Comparison of ENCODE assay signal across 8 cellular contexts in the genomic region with DNA sequence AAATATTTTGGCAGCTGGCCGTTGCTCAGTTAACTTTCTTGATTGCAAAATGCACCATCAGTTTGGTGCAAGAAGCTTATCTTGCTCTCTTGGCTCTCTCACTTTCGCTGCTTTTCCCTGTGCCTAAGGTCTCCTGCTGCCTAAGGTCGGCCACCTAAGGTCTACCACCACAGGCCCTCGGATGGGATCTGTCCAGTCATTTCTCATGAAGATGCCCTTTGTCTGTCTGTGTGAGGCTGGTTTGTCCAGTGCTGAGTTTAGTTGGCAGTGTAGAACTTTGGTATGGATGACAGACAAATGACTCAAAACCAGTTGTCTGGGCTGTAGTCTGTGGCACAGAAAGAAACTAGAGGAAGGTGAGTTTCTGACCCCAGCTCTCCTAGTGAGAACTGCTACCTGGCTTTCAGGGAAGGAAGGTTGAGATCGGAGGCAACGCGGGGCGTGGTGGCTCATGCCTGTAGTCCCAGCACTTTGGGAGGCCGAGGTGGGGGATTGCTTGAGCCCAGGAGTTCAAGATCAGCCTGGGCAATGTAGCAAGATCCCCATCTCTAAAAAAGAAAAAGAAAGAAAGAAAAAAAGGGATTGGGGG. TPM values are rescaled to one million over a fixed set of nuclear protein-coding genes. Genes with fewer than 3 reads are reported as not detected.
DNase-seq lines count a peak whose midpoint lies in the region; ATAC-seq lines count a peak whose summit lies in the region.

No MANE protein-coding gene starts in this region.

- H3K4me3 ChIP-seq in subcutaneous abdominal adipose tissue (ENCODE audit: low read depth in 1 of 5, low read length in 5 of 5) = peak overlapping the region; percentile 19 to 91 (median 87)

- peak overlapping the region; percentile 71 for H3K27ac Mint-ChIP-seq in activated naive CD4-positive, alpha-beta T cell treated with anti-CD3 and anti-CD28 coated beads for 36 hours
- peak overlapping the region; percentile 87 for H3K27ac Mint-ChIP-seq in activated naive CD8-positive, alpha-beta T cell treated with anti-CD3 and anti-CD28 coated beads, Interleukin-2, amount 50 U/mL, for 24 hours

- no peaks in the 10 kb centered on the region for H3K27me3 ChIP-seq in subcutaneous abdominal adipose tissue (ENCODE audit: control insufficient read depth in 5 of 5, insufficient read depth in 4 of 5, low read length in 5 of 5)

- H3K4me3 Mint-ChIP-seq in activated naive CD4-positive, alpha-beta T cell treated with anti-CD3 and anti-CD28 coated beads for 36 hours = peak overlapping the region; percentile 85
- H3K4me3 Mint-ChIP-seq in activated naive CD8-positive, alpha-beta T cell treated with anti-CD3 and anti-CD28 coated beads, Interleukin-2, amount 50 U/mL, for 24 hours = peak overlapping the region; percentile 91

- H3K27me3 Mint-ChIP-seq in activated naive CD4-positive, alpha-beta T cell treated with anti-CD3 and anti-CD28 coated beads for 36 hours (ENCODE audit: low read depth) = no peaks in the 10 kb centered on the region
- no peaks in the 10 kb centered on the region for H3K27me3 Mint-ChIP-seq in activated naive CD8-positive, alpha-beta T cell treated with anti-CD3 and anti-CD28 coated beads, Interleukin-2, amount 50 U/mL, for 24 hours

- H3K9ac ChIP-seq in subcutaneous abdominal adipose tissue (ENCODE audit: low read length in 5 of 5) = peak overlapping the region in 4 of 5 donors; percentile 56 to 94 (median 76)

- peaks cover 15% of the 10 kb centered on the region for H3K36me3 Mint-ChIP-seq in activated naive CD4-positive, alpha-beta T cell treated with anti-CD3 and anti-CD28 coated beads for 36 hours (ENCODE audit: low read depth)
- H3K36me3 Mint-ChIP-seq in activated naive CD8-positive, alpha-beta T cell treated with anti-CD3 and anti-CD28 coated beads, Interleukin-2, amount 50 U/mL, for 24 hours (ENCODE audit: low read depth) = peaks cover 34% of the 10 kb centered on the region

- CTCF ChIA-PET in activated naive CD4-positive, alpha-beta T cell treated with anti-CD3 and anti-CD28 coated beads for 36 hours (lab: Charles Lee) = interaction anchor here (0.5 to 3.8 kb wide), 11 partner anchors 11 to 604 kb away, joined by 3 to 27 read pairs (median 4); no protein-coding TSS in a partner anchor

- peaks cover 0 to 18% (median 15%) of the 10 kb centered on the region in 5 donors for H3K36me3 ChIP-seq in subcutaneous abdominal adipose tissue (ENCODE audit: control insufficient read depth in 5 of 5, insufficient read depth in 5 of 5, low read length in 5 of 5)

- intact Hi-C loops in activated naive CD4-positive, alpha-beta T cell treated with anti-CD3 and anti-CD28 coated beads for 36 hours (cut with micrococcal nuclease) = loop anchor here (1.0 to 10.0 kb wide), 4 partner anchors 27 to 1631 kb away; a partner anchor contains a TSS

- H3K9me3 ChIP-seq in subcutaneous abdominal adipose tissue (ENCODE audit: control insufficient read depth in 5 of 5, low read length in 5 of 5) = no peaks in the 10 kb centered on the region

- DNase-seq in activated naive CD4-positive, alpha-beta T cell treated with anti-CD3 and anti-CD28 coated beads for 36 hours = peak; percentile 38
- DNase-seq in activated naive CD4-positive, alpha-beta T cell (lab: John Stamatoyannopoulos, UW) = no peak
- DNase-seq in activated naive CD8-positive, alpha-beta T cell treated with anti-CD3 and anti-CD28 coated beads, Interleukin-2, amount 50 U/mL, for 24 hours = no peak
- DNase-seq in islet precursor cell (peak; percentile 78), DMS53 treated with DMSO at 0.1 percent for 48 hours (lab: John Stamatoyannopoulos, UW; ENCODE audit: unreplicated experiment) (no peak)

- peak; percentile 48 for ATAC-seq in activated naive CD8-positive, alpha-beta T cell treated with anti-CD3 and anti-CD28 coated beads, Interleukin-2, amount 50 U/mL, for 24 hours
- ATAC-seq in GM21390 (IDR thresholded peaks at IDR 0.05; ENCODE audit: unreplicated experiment) = no peak
- ATAC-seq in HG02571 (IDR thresholded peaks at IDR 0.05; ENCODE audit: unreplicated experiment) = no peak

- peaks cover 73% of the 10 kb centered on the region for H3K4me1 Mint-ChIP-seq in activated naive CD4-positive, alpha-beta T cell treated with anti-CD3 and anti-CD28 coated beads for 36 hours (ENCODE audit: low read depth)
- H3K4me1 Mint-ChIP-seq in activated naive CD8-positive, alpha-beta T cell treated with anti-CD3 and anti-CD28 coated beads, Interleukin-2, amount 50 U/mL, for 24 hours = peaks cover 85% of the 10 kb centered on the region

- peak overlapping the region; percentile 86 for H3K27ac ChIP-seq in subcutaneous abdominal adipose tissue (ENCODE audit: low read depth, low read length)

- peaks cover 8 to 64% (median 52%) of the 10 kb centered on the region in 5 donors for H3K4me1 ChIP-seq in subcutaneous abdominal adipose tissue (ENCODE audit: control insufficient read depth in 5 of 5, insufficient read depth in 5 of 5, low read length in 5 of 5)

- no peaks in the 10 kb centered on the region for H3K9me3 Mint-ChIP-seq in activated naive CD4-positive, alpha-beta T cell treated with anti-CD3 and anti-CD28 coated beads for 36 hours
- H3K9me3 Mint-ChIP-seq in activated naive CD8-positive, alpha-beta T cell treated with anti-CD3 and anti-CD28 coated beads, Interleukin-2, amount 50 U/mL, for 24 hours = no peaks in the 10 kb centered on the region

RNA-seq across cellular contexts. Expression of a gene that starts 2.6 kb away (rescaled TPM):
- 10 to 100 TPM; 18.8 to 22.0 TPM for total RNA-seq in activated naive CD4-positive, alpha-beta T cell treated with anti-CD3 and anti-CD28 coated beads for 36 hours

RNA-seq across cellular contexts. Expression of a gene that starts 59.5 kb away (rescaled TPM):
- 1 to 10 TPM; 6.1 to 6.2 TPM for total RNA-seq in activated naive CD4-positive, alpha-beta T cell treated with anti-CD3 and anti-CD28 coated beads for 36 hours

Comparison
In these comparisons a context has a peak if more than half of its experiments do, and no peak if none do; other contexts are left out.
1. DNase-seq: peak in activated naive CD4-positive, alpha-beta T cell treated with anti-CD3 and anti-CD28 coated beads for 36 hours (single experiment) and islet precursor cell (single experiment); none in activated naive CD4-positive, alpha-beta T cell (0 of 4), activated naive CD8-positive, alpha-beta T cell treated with anti-CD3 and anti-CD28 coated beads, Interleukin-2, amount 50 U/mL, for 24 hours (single experiment) and DMS53 treated with DMSO at 0.1 percent for 48 hours (single experiment).